ENCODE assay signal across 1 cellular context in the genomic region with DNA sequence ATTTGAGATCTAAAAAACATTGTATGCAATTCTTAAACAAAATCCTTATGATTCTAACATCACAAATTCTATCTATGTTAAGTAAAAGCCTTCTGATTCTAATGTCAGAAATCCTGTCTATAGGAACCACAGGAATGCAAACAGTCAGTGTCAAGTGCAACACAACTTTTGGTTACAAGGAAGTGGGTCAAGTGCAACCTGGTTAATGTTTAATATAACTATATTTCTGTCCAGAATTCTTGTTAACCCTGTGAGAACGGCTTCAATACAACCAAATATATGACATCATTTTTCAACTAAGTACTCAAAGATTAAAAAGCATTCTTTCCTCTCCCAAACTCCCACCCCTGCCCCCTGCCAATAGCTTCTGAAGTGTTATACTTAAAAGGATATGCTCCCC.
TF ChIP-seq lines count a peak whose summit lies in the region.

No MANE protein-coding gene starts in this region.

TF ChIP-seq in HepG2, 621 proteins besides CTCF, POLR2A, EP300 and RAD21 (continued from another document and continues in another):
- TF ChIP-seq, protein P1, sequence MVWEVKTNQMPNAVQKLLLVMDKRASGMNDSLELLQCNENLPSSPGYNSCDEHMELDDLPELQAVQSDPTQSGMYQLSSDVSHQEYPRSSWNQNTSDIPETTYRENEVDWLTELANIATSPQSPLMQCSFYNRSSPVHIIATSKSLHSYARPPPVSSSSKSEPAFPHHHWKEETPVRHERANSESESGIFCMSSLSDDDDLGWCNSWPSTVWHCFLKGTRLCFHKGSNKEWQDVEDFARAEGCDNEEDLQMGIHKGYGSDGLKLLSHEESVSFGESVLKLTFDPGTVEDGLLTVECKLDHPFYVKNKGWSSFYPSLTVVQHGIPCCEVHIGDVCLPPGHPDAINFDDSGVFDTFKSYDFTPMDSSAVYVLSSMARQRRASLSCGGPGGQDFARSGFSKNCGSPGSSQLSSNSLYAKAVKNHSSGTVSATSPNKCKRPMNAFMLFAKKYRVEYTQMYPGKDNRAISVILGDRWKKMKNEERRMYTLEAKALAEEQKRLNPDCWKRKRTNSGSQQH (CRISPR knock-in tag; IDR thresholded peaks at IDR 0.05; ENCODE audit: low read depth): no peak
- TF ChIP-seq ASH2L (IDR thresholded peaks at IDR 0.05; ENCODE audit: insufficient read length, low read depth, low read length) (no peak), KLF9 (CRISPR knock-in tag; IDR thresholded peaks at IDR 0.05; ENCODE audit: low read depth) (no peak), KMT2B (CRISPR knock-in tag; IDR thresholded peaks at IDR 0.05) (no peak), MATR3 (CRISPR knock-in tag; IDR thresholded peaks at IDR 0.05) (no peak), HMG20A (CRISPR knock-in tag; IDR thresholded peaks at IDR 0.05; ENCODE audit: borderline replicate concordance) (peak; percentile 59; the same call in 1 of the 2 replicates), SKI (IDR thresholded peaks at IDR 0.05; ENCODE audit: partially characterized antibody) (peak; percentile 96), ZNF556 (CRISPR knock-in tag; IDR thresholded peaks at IDR 0.05; ENCODE audit: borderline replicate concordance) (no peak), ZNF318 (CRISPR knock-in tag; IDR thresholded peaks at IDR 0.05) (no peak), DPF2 (CRISPR knock-in tag; IDR thresholded peaks at IDR 0.05; ENCODE audit: borderline replicate concordance, low read depth) (no peak), TCF7 (IDR thresholded peaks at IDR 0.05; ENCODE audit: low read depth) (no peak), SIN3A (IDR thresholded peaks at IDR 0.05; ENCODE audit: borderline replicate concordance, low read depth, low read length) (no peak), ZNF792 (CRISPR knock-in tag; IDR thresholded peaks at IDR 0.05) (no peak), ZNF333 (CRISPR knock-in tag; IDR thresholded peaks at IDR 0.05; ENCODE audit: borderline replicate concordance) (no peak), MXI1 (IDR thresholded peaks at IDR 0.05; ENCODE audit: borderline replicate concordance, low read depth, low read length) (no peak), SNAPC4 (CRISPR knock-in tag; IDR thresholded peaks at IDR 0.05) (no peak), JUN (CRISPR knock-in tag; IDR thresholded peaks at IDR 0.05) (no peak), IRX3 (CRISPR knock-in tag; IDR thresholded peaks at IDR 0.05; ENCODE audit: borderline replicate concordance, low read depth) (no peak), ZNF83 (CRISPR knock-in tag; IDR thresholded peaks at IDR 0.05; ENCODE audit: borderline replicate concordance) (no peak), ONECUT2 (CRISPR knock-in tag; IDR thresholded peaks at IDR 0.05) (no peak), MEIS1 (CRISPR knock-in tag; IDR thresholded peaks at IDR 0.05; ENCODE audit: borderline replicate concordance) (no peak), ATM (IDR thresholded peaks at IDR 0.05; ENCODE audit: borderline replicate concordance) (no peak), SETDB1 (CRISPR knock-in tag; IDR thresholded peaks at IDR 0.05; ENCODE audit: borderline replicate concordance) (no peak), NR1H2 (CRISPR knock-in tag; IDR thresholded peaks at IDR 0.05; ENCODE audit: borderline replicate concordance, low read depth) (no peak), ZNF274 (CRISPR knock-in tag; IDR thresholded peaks at IDR 0.05) (no peak), RXRB (CRISPR knock-in tag; IDR thresholded peaks at IDR 0.05; ENCODE audit: borderline replicate concordance) (peak; percentile 58; the same call in 1 of the 2 replicates), TRIM24 (CRISPR knock-in tag; IDR thresholded peaks at IDR 0.05) (no peak), ZMAT5 (CRISPR knock-in tag; IDR thresholded peaks at IDR 0.05; ENCODE audit: borderline replicate concordance, low read depth) (no peak), PITX1 (CRISPR knock-in tag; IDR thresholded peaks at IDR 0.05) (no peak)
- TF ChIP-seq, protein P2, sequence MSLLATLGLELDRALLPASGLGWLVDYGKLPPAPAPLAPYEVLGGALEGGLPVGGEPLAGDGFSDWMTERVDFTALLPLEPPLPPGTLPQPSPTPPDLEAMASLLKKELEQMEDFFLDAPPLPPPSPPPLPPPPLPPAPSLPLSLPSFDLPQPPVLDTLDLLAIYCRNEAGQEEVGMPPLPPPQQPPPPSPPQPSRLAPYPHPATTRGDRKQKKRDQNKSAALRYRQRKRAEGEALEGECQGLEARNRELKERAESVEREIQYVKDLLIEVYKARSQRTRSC (CRISPR knock-in tag; IDR thresholded peaks at IDR 0.05; ENCODE audit: low read depth): no peak
- TF ChIP-seq, protein P3, sequence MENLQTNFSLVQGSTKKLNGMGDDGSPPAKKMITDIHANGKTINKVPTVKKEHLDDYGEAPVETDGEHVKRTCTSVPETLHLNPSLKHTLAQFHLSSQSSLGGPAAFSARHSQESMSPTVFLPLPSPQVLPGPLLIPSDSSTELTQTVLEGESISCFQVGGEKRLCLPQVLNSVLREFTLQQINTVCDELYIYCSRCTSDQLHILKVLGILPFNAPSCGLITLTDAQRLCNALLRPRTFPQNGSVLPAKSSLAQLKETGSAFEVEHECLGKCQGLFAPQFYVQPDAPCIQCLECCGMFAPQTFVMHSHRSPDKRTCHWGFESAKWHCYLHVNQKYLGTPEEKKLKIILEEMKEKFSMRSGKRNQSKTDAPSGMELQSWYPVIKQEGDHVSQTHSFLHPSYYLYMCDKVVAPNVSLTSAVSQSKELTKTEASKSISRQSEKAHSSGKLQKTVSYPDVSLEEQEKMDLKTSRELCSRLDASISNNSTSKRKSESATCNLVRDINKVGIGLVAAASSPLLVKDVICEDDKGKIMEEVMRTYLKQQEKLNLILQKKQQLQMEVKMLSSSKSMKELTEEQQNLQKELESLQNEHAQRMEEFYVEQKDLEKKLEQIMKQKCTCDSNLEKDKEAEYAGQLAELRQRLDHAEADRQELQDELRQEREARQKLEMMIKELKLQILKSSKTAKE (CRISPR knock-in tag; IDR thresholded peaks at IDR 0.05; ENCODE audit: borderline replicate concordance): peak; percentile 42; the same call in 1 of the 2 replicates
- TF ChIP-seq, protein P4, sequence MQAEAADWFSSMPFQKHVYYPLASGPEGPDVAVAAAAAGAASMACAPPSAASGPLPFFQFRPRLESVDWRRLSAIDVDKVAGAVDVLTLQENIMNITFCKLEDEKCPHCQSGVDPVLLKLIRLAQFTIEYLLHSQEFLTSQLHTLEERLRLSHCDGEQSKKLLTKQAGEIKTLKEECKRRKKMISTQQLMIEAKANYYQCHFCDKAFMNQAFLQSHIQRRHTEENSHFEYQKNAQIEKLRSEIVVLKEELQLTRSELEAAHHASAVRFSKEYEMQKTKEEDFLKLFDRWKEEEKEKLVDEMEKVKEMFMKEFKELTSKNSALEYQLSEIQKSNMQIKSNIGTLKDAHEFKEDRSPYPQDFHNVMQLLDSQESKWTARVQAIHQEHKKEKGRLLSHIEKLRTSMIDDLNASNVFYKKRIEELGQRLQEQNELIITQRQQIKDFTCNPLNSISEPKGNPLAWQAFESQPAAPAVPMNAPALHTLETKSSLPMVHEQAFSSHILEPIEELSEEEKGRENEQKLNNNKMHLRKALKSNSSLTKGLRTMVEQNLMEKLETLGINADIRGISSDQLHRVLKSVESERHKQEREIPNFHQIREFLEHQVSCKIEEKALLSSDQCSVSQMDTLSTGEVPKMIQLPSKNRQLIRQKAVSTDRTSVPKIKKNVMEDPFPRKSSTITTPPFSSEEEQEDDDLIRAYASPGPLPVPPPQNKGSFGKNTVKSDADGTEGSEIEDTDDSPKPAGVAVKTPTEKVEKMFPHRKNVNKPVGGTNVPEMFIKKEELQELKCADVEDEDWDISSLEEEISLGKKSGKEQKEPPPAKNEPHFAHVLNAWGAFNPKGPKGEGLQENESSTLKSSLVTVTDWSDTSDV (CRISPR knock-in tag; IDR thresholded peaks at IDR 0.05): no peak
- TF ChIP-seq, protein P5, sequence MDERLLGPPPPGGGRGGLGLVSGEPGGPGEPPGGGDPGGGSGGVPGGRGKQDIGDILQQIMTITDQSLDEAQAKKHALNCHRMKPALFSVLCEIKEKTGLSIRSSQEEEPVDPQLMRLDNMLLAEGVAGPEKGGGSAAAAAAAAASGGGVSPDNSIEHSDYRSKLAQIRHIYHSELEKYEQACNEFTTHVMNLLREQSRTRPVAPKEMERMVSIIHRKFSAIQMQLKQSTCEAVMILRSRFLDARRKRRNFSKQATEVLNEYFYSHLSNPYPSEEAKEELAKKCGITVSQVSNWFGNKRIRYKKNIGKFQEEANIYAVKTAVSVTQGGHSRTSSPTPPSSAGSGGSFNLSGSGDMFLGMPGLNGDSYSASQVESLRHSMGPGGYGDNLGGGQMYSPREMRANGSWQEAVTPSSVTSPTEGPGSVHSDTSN (CRISPR knock-in tag; IDR thresholded peaks at IDR 0.05): no peak
